ENCODE assay signal across 19 cellular contexts in the genomic region with DNA sequence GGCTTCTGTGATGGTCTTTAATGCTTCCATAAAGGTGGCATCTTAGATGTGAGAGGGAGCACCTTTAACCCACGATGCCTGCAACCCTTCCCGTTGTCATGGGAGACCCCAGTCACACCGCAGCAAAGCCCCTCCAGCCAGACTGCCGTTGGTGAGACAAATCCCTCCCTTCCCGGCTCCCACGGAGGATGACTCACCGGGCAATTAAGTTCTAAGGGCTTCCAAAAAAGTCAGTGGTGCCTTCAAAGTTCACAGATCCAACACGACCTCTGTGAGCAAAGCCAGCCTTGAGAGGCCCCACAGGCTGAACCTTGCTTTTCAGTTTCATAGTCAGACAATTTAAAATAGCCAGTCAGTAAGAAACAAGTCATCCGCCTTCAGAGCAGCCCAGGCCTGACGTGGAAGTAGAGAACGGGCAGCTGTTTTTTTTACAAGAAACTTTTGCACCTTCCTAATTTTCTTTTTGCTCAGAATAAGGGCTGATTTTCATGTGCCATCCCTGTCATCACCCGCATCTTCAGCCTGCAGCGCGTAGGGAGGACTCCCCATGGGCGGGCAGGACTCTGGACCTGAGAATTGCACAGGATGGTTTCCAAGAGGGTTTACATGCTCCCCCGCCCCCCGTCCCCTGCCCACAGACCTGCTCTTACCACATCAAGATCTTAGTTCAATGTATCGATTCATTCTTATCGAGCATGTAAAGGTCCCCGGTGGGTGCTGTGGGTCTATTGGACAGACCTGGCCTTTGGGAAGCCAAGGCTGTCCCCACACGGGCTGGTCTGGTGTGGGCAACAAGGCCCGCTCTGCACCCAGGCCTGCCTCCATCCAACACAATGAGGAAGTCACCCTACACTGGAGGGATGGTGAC.
DNase-seq lines count a peak whose midpoint lies in the region; ATAC-seq, FAIRE-seq and TF ChIP-seq lines count a peak whose summit lies in the region.
"Had no signal": no experiment of that assay in that cellular context is flagged by ENCODE, and none has a peak within 500 bp of the region (broad histone marks: within the 10 kb centered on the region; RNA-seq: fewer than 3 reads in every experiment).

No MANE protein-coding gene starts in this region.

- no peak overlapping the region for H3K4me3 ChIP-seq in K562
- no peak overlapping the region for H3K4me3 ChIP-seq in suprapubic skin
- H3K4me3 ChIP-seq: esophagus muscularis mucosa, tibial artery had no signal

- peak; percentile 12 for DNase-seq in activated naive CD8-positive, alpha-beta T cell treated with anti-CD3 and anti-CD28 coated beads, Interleukin-2, amount 10 ng/mL, durations not matched to agents 7 days and 5 days
- DNase-seq in activated naive CD8-positive, alpha-beta T cell treated with anti-CD3 and anti-CD28 coated beads for 36 hours: no peak
- DNase-seq in MV-4-11 (lab: John Stamatoyannopoulos, UW): peak; percentile 72
- no peak for DNase-seq in K562 (ENCODE audit: extremely low read depth in 1 of 4, low spot score in 3 of 4)
- DNase-seq in suprapubic skin (ENCODE audit: low spot score in 2 of 2): peak; percentile 32 to 69
- DNase-seq in activated naive CD4-positive, alpha-beta T cell treated with anti-CD3 and anti-CD28 coated beads, Interleukin-2, amount 50 U/mL, for 16 hours: no peak
- no peak for DNase-seq in activated T-cell treated with anti-CD3 and anti-CD28 coated beads, Interleukin-2, amount 50 U/mL, for 72 hours
- DNase-seq: activated CD8-positive, alpha-beta T cell treated with anti-CD3 and anti-CD28 coated beads, Interleukin-2, amount 10 ng/mL, durations not matched to agents 7 days and 5 days; aorta; midbrain; NCI-H345; occipital lobe; OCI-M1 had no signal

- H3K9me3 Mint-ChIP-seq in activated naive CD8-positive, alpha-beta T cell treated with anti-CD3 and anti-CD28 coated beads, Interleukin-2, amount 10 ng/mL, durations not matched to agents 7 days and 5 days: no peaks in the 10 kb centered on the region
- no peaks in the 10 kb centered on the region for H3K9me3 Mint-ChIP-seq in activated naive CD8-positive, alpha-beta T cell treated with anti-CD3 and anti-CD28 coated beads for 36 hours
- H3K9me3 Mint-ChIP-seq in activated T-cell treated with anti-CD3 and anti-CD28 coated beads, Interleukin-2, amount 50 U/mL, for 72 hours: no peaks in the 10 kb centered on the region
- H3K9me3 Mint-ChIP-seq: activated T-helper 2 cell treated with anti-CD3 and anti-CD28 coated beads, Interferon-gamma antibody, Interleukin-2, Interleukin-4, amounts not matched to agents 10 μg/mL and 5 μg/mL and 100 μg/mL, durations not matched to agents 14 hours and 24 hours and 36 hours had no signal

- TF ChIP-seq POLR2A in K562 (conservative IDR thresholded peaks at IDR 0.05) (no peak), suprapubic skin (IDR thresholded peaks at IDR 0.05) (no peak)

- CTCF ChIA-PET in K562 (lab: Yijun Ruan, JAX; ENCODE audit: low intra/inter-chr PET ratio): no interaction called here

- BruUV-seq in K562 (replicated peaks; lab: Mats Ljungman, UMichigan): no TSS peak

- H3K79me2 ChIP-seq in K562 (ENCODE audit: control insufficient read depth, insufficient read depth, low read length): no peaks in the 10 kb centered on the region

- intact Hi-C loops in K562 (cut with micrococcal nuclease): no loop called here

- H3K4me2 ChIP-seq in K562 (ENCODE audit: insufficient read depth, low read length): no peak overlapping the region

- 2% methylated on average over 22 of the region's 22 CpGs for WGBS in K562 (ENCODE audit: insufficient coverage, low coverage, missing lambda C conversion rate)
- WGBS in suprapubic skin: 65% methylated on average over 22 of the region's 22 CpGs

- no peak overlapping the region for H3K9ac ChIP-seq in K562 (ENCODE audit: insufficient read depth in 1 of 2, low read depth in 2 of 2, low read length in 2 of 2)

- no peak for ATAC-seq in activated naive CD8-positive, alpha-beta T cell treated with anti-CD3 and anti-CD28 coated beads, Interleukin-2, amount 10 ng/mL, durations not matched to agents 7 days and 5 days (ENCODE audit: low read depth)
- ATAC-seq in K562: no peak
- ATAC-seq in HG03439 (IDR thresholded peaks at IDR 0.05; ENCODE audit: unreplicated experiment): no peak
- no peak for ATAC-seq in activated T-cell treated with anti-CD3 and anti-CD28 coated beads, Interleukin-2, amount 50 U/mL, for 72 hours (replicated peaks in 1 of 2)
- ATAC-seq: activated CD8-positive, alpha-beta T cell treated with anti-CD3 and anti-CD28 coated beads, Interleukin-2, amount 10 ng/mL, durations not matched to agents 7 days and 5 days had no signal

- peaks cover 4% of the 10 kb centered on the region for H3K9me1 ChIP-seq in K562 (ENCODE audit: control insufficient read depth, insufficient read depth, low read length)

- H3K27me3 Mint-ChIP-seq in activated naive CD8-positive, alpha-beta T cell treated with anti-CD3 and anti-CD28 coated beads, Interleukin-2, amount 10 ng/mL, durations not matched to agents 7 days and 5 days: peaks cover 37% of the 10 kb centered on the region
- peaks cover 37% of the 10 kb centered on the region for H3K27me3 Mint-ChIP-seq in activated naive CD8-positive, alpha-beta T cell treated with anti-CD3 and anti-CD28 coated beads for 36 hours
- peaks cover 30% of the 10 kb centered on the region for H3K27me3 Mint-ChIP-seq in activated T-cell treated with anti-CD3 and anti-CD28 coated beads, Interleukin-2, amount 50 U/mL, for 72 hours (ENCODE audit: low read depth)

- TF ChIP-seq RAD21 in K562 (CRISPR knock-in tag; conservative IDR thresholded peaks at IDR 0.05 in 1 of 2, IDR thresholded peaks at IDR 0.05 in 1 of 2): no peak

- in situ Hi-C loops in K562 (cut with MboI): no loop called here

- TF ChIP-seq EP300 in K562 (IDR thresholded peaks at IDR 0.05; ENCODE audit: low read length): no peak
- no peak for TF ChIP-seq EP300 in suprapubic skin (IDR thresholded peaks at IDR 0.05)

- POLR2A ChIA-PET in activated naive CD8-positive, alpha-beta T cell treated with anti-CD3 and anti-CD28 coated beads, Interleukin-2, amount 10 ng/mL, durations not matched to agents 7 days and 5 days (lab: Charles Lee): no interaction called here
- POLR2A ChIA-PET in K562 (lab: Yijun Ruan, JAX): interaction anchor here (0.6 to 1.4 kb wide), 3 partner anchors 10 to 121 kb away, joined by 3 read pairs; no protein-coding TSS in a partner anchor

- no peaks in the 10 kb centered on the region for H3K36me3 ChIP-seq in K562 (ENCODE audit: control insufficient read depth, insufficient read depth, low read length)
- no peaks in the 10 kb centered on the region for H3K36me3 ChIP-seq in suprapubic skin
- H3K36me3 ChIP-seq: esophagus muscularis mucosa, tibial artery had no signal

- H3K27me3 ChIP-seq in K562 (ENCODE audit: control insufficient read depth in 2 of 2, insufficient read depth in 2 of 2, low read length in 2 of 2) (peaks cover 77 to 93% of the 10 kb centered on the region in 2 experiments), suprapubic skin (peaks cover 64% of the 10 kb centered on the region)

- TF ChIP-seq CTCF in K562 (IDR thresholded peaks at IDR 0.05 in 2 of 3, conservative IDR thresholded peaks at IDR 0.05 in 1 of 3; ENCODE audit: insufficient read depth in 2 of 3, low read depth in 1 of 3, low read length in 3 of 3) (no peak), suprapubic skin (IDR thresholded peaks at IDR 0.05) (no peak)

- no peak overlapping the region for H3K4me3 Mint-ChIP-seq in activated naive CD8-positive, alpha-beta T cell treated with anti-CD3 and anti-CD28 coated beads, Interleukin-2, amount 10 ng/mL, durations not matched to agents 7 days and 5 days
- H3K4me3 Mint-ChIP-seq in activated naive CD8-positive, alpha-beta T cell treated with anti-CD3 and anti-CD28 coated beads for 36 hours: no peak overlapping the region
- no peak overlapping the region for H3K4me3 Mint-ChIP-seq in activated T-cell treated with anti-CD3 and anti-CD28 coated beads, Interleukin-2, amount 50 U/mL, for 72 hours
- H3K4me3 Mint-ChIP-seq: activated CD8-positive, alpha-beta T cell treated with anti-CD3 and anti-CD28 coated beads, Interleukin-2, amount 10 ng/mL, durations not matched to agents 7 days and 5 days; IgD-negative memory B cell had no signal

- peaks cover 8% of the 10 kb centered on the region; the same call in 1 of the 2 replicates for H4K20me1 ChIP-seq in K562 (replicated peaks; ENCODE audit: control insufficient read depth, insufficient read depth, low read length)

- peaks cover 7% of the 10 kb centered on the region for H3K4me1 Mint-ChIP-seq in activated naive CD8-positive, alpha-beta T cell treated with anti-CD3 and anti-CD28 coated beads, Interleukin-2, amount 10 ng/mL, durations not matched to agents 7 days and 5 days
- H3K4me1 Mint-ChIP-seq in activated naive CD8-positive, alpha-beta T cell treated with anti-CD3 and anti-CD28 coated beads for 36 hours: peaks cover 20% of the 10 kb centered on the region
- H3K4me1 Mint-ChIP-seq in activated T-cell treated with anti-CD3 and anti-CD28 coated beads, Interleukin-2, amount 50 U/mL, for 72 hours (ENCODE audit: low read depth): peaks cover 22% of the 10 kb centered on the region
- H3K4me1 Mint-ChIP-seq: IgD-negative memory B cell had no signal

- H3K27ac Mint-ChIP-seq in activated naive CD8-positive, alpha-beta T cell treated with anti-CD3 and anti-CD28 coated beads, Interleukin-2, amount 10 ng/mL, durations not matched to agents 7 days and 5 days: no peak overlapping the region
- no peak overlapping the region for H3K27ac Mint-ChIP-seq in activated naive CD8-positive, alpha-beta T cell treated with anti-CD3 and anti-CD28 coated beads for 36 hours
- H3K27ac Mint-ChIP-seq in activated T-cell treated with anti-CD3 and anti-CD28 coated beads, Interleukin-2, amount 50 U/mL, for 72 hours: no peak overlapping the region
- H3K27ac Mint-ChIP-seq: activated CD8-positive, alpha-beta T cell treated with anti-CD3 and anti-CD28 coated beads, Interleukin-2, amount 10 ng/mL, durations not matched to agents 7 days and 5 days; activated T-helper 2 cell treated with anti-CD3 and anti-CD28 coated beads, Interferon-gamma antibody, Interleukin-2, Interleukin-4, amounts not matched to agents 10 μg/mL and 5 μg/mL and 100 μg/mL, durations not matched to agents 14 hours and 24 hours and 36 hours; IgD-negative memory B cell had no signal

- no peak overlapping the region for H3K27ac ChIP-seq in K562 (ENCODE audit: extremely low read depth, low read depth, low read length)
- no peak overlapping the region for H3K27ac ChIP-seq in suprapubic skin
- H3K27ac ChIP-seq: esophagus muscularis mucosa, tibial artery, VCaP had no signal

- peak; percentile 55 for FAIRE-seq in K562 (lab: Jason Lieb, UNC)

- no peak overlapping the region for H2AFZ ChIP-seq in K562 (ENCODE audit: low read depth, low read length)

- H3K4me1 ChIP-seq in K562 (replicated peaks in 1 of 2; ENCODE audit: control insufficient read depth in 2 of 2, insufficient read depth in 2 of 2, low read length in 2 of 2): peaks cover 0 to 15% of the 10 kb centered on the region in 2 experiments; a peak in 1 of 5 replicates
- no peaks in the 10 kb centered on the region for H3K4me1 ChIP-seq in suprapubic skin
- H3K4me1 ChIP-seq: esophagus muscularis mucosa, tibial artery had no signal

- H3K36me3 Mint-ChIP-seq in activated naive CD8-positive, alpha-beta T cell treated with anti-CD3 and anti-CD28 coated beads, Interleukin-2, amount 10 ng/mL, durations not matched to agents 7 days and 5 days: no peaks in the 10 kb centered on the region
- no peaks in the 10 kb centered on the region for H3K36me3 Mint-ChIP-seq in activated naive CD8-positive, alpha-beta T cell treated with anti-CD3 and anti-CD28 coated beads for 36 hours
- H3K36me3 Mint-ChIP-seq in activated T-cell treated with anti-CD3 and anti-CD28 coated beads, Interleukin-2, amount 50 U/mL, for 72 hours (ENCODE audit: insufficient read depth in 2 of 2): no peaks in the 10 kb centered on the region

- H3K9me3 ChIP-seq in K562 (replicated peaks; ENCODE audit: control insufficient read depth, insufficient read depth, low read depth, low read length) (no peaks in the 10 kb centered on the region), suprapubic skin (no peaks in the 10 kb centered on the region)
- H3K9me3 ChIP-seq: esophagus muscularis mucosa had no signal

Comparison
In these comparisons a context has a peak if more than half of its experiments do, and no peak if none do; other contexts are left out.
1. DNase-seq: peak in activated naive CD8-positive, alpha-beta T cell treated with anti-CD3 and anti-CD28 coated beads, Interleukin-2, amount 10 ng/mL, durations not matched to agents 7 days and 5 days (single experiment), MV-4-11 (single experiment) and suprapubic skin (2 of 2); none in activated naive CD8-positive, alpha-beta T cell treated with anti-CD3 and anti-CD28 coated beads for 36 hours (single experiment), K562 (0 of 4), activated naive CD4-positive, alpha-beta T cell treated with anti-CD3 and anti-CD28 coated beads, Interleukin-2, amount 50 U/mL, for 16 hours (single experiment) and activated T-cell treated with anti-CD3 and anti-CD28 coated beads, Interleukin-2, amount 50 U/mL, for 72 hours (0 of 2).